In genomic region chr1:183986941-183987340, GRCh38 we compare ENCODE assay signal across 18 cellular contexts. TPM values are rescaled to one million over a fixed set of nuclear protein-coding genes. Genes with fewer than 3 reads are reported as not detected.
DNase-seq lines count a peak whose midpoint lies in the region; ATAC-seq and TF ChIP-seq lines count a peak whose summit lies in the region.
"Had no signal": no experiment of that assay in that cellular context is flagged by ENCODE, and none has a peak within 500 bp of the region (broad histone marks: within the 10 kb centered on the region; RNA-seq: fewer than 3 reads in every experiment).

No MANE protein-coding gene starts in this region.

- no peaks in the 10 kb centered on the region for H3K36me3 Mint-ChIP-seq in HFFc6 (ENCODE audit: low read depth)
- H3K36me3 Mint-ChIP-seq: CD4-positive, alpha-beta memory T cell had no signal

- H3K4me1 ChIP-seq in effector memory CD4-positive, alpha-beta T cell (ENCODE audit: control insufficient read depth, insufficient read depth, low read length, poor library complexity, severe bottlenecking), result no peaks in the 10 kb centered on the region

- H3K27me3 ChIP-seq in effector memory CD4-positive, alpha-beta T cell (replicated peaks; ENCODE audit: control insufficient read depth, insufficient read depth, low read length, poor library complexity, severe bottlenecking), result no peaks in the 10 kb centered on the region

- no peak for ATAC-seq in GM21381 (IDR thresholded peaks at IDR 0.05; ENCODE audit: unreplicated experiment)

- no peaks in the 10 kb centered on the region for H3K9me3 ChIP-seq in effector memory CD4-positive, alpha-beta T cell (ENCODE audit: control insufficient read depth, low read length)

- peaks cover 71% of the 10 kb centered on the region for H3K4me1 Mint-ChIP-seq in HFFc6 (ENCODE audit: low read depth)

- no peaks in the 10 kb centered on the region for H3K9me3 Mint-ChIP-seq in HFFc6

- no peak overlapping the region for H3K4me3 ChIP-seq in effector memory CD4-positive, alpha-beta T cell (ENCODE audit: insufficient read depth, low read depth, low read length, poor library complexity, severe bottlenecking)

- H3K27ac ChIP-seq in cingulate gyrus (ENCODE audit: low read depth, low read length) (peak overlapping the region; percentile 20), substantia nigra (ENCODE audit: low read depth, low read length, poor library complexity, severe bottlenecking) (peak overlapping the region; percentile 81)
- no peak overlapping the region for H3K27ac ChIP-seq in effector memory CD4-positive, alpha-beta T cell (ENCODE audit: insufficient read depth, low read length, poor library complexity, severe bottlenecking)

- TF ChIP-seq CTCF in HFFc6 (IDR thresholded peaks at IDR 0.05), result no peak

- peak overlapping the region; percentile 33 for H3K4me3 Mint-ChIP-seq in HFFc6
- H3K4me3 Mint-ChIP-seq: CD4-positive, alpha-beta memory T cell had no signal

- peak overlapping the region; percentile 50 for H3K27ac Mint-ChIP-seq in HFFc6
- H3K27ac Mint-ChIP-seq: CD4-positive, alpha-beta memory T cell had no signal

- H3K27me3 Mint-ChIP-seq in HFFc6 (ENCODE audit: insufficient read depth), result no peaks in the 10 kb centered on the region
- H3K27me3 Mint-ChIP-seq: CD4-positive, alpha-beta memory T cell had no signal

- H3K36me3 ChIP-seq in effector memory CD4-positive, alpha-beta T cell (ENCODE audit: control insufficient read depth, insufficient read depth, low read length), result no peaks in the 10 kb centered on the region

- peak; percentile 48 for DNase-seq in EL
- DNase-seq in HFFc6, result peak; percentile 38
- no peak for DNase-seq in substantia nigra (lab: John Stamatoyannopoulos, UW)
- no peak for DNase-seq in DMS 273 (lab: John Stamatoyannopoulos, UW; ENCODE audit: unreplicated experiment)
- no peak for DNase-seq in effector memory CD4-positive, alpha-beta T cell
- DNase-seq: CD4-positive, alpha-beta memory T cell; DMS79 treated with DMSO at 0.1 percent for 48 hours; GF-D8; KBM-7; MV-4-11; NCI-H1417 treated with DMSO at 0.1 percent for 48 hours; NCI-H1930; NCI-H446 treated with DMSO at 0.1 percent for 48 hours; NCI-H774; RPMI8226; SIG-M5 had no signal

RNA-seq across cellular contexts. Expression of gene COLGALT2, which starts 50.6 kb away (rescaled TPM):
- total RNA-seq in HFFc6 (2021; fragmentation: NEBNext Ultra II Directional; extraction: Animal tissue kit (Norgen Biotek cat#: 25700)), result 1 to 10 TPM; 3.4 to 5.4 (median 4.6) TPM

Comparison
In these comparisons a context has a peak if more than half of its experiments do, and no peak if none do; other contexts are left out.
1. DNase-seq: peak in EL (single experiment) and HFFc6 (single experiment); none in substantia nigra (0 of 49), DMS 273 (single experiment) and effector memory CD4-positive, alpha-beta T cell (0 of 3).